In the genomic region with DNA sequence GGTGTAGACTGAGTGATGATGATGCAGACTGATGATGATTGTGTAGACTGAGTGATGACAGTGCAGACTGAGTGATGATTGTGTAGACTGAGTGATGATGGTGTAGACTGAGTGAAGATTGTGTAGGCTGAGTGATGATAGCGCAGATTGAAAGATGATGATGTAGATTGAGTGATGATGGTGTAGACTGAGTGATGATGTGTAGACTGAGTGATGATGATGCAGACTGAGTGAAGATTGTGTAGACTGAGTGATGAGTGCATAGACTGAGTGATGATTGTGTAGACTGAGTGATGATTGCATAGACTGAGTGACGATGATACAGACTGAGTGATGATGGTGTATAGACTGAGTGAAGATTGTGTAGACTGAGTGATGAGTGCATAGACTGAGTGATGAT, we compare ENCODE assay signal across 3 cellular contexts.
A peak's percentile ranks its signal among the peaks of the same experiment; 100 is the strongest.
TF ChIP-seq lines count a peak whose summit lies in the region.

No MANE protein-coding gene starts in this region.

TF ChIP-seq in GM12891, 5 proteins besides CTCF, POLR2A, EP300 and RAD21:
- TF ChIP-seq SPI1 (IDR thresholded peaks at IDR 0.05; ENCODE audit: low read depth, low read length) = no peak
- no peak for TF ChIP-seq POLR2AphosphoS5 (IDR thresholded peaks at IDR 0.05; ENCODE audit: low read depth, low read length)
- TF ChIP-seq TAF1 (IDR thresholded peaks at IDR 0.05; ENCODE audit: low read depth, low read length) = no peak
- no peak for TF ChIP-seq POU2F2 (IDR thresholded peaks at IDR 0.05; ENCODE audit: low read depth, low read length)
- TF ChIP-seq PAX5 (IDR thresholded peaks at IDR 0.05; ENCODE audit: insufficient read depth, low read length, severe bottlenecking) = no peak

TF ChIP-seq in HEK293, 187 proteins besides CTCF, POLR2A, EP300 and RAD21:
- TF ChIP-seq ZFP37 (tag by site-specific recombination; IDR thresholded peaks at IDR 0.05) (0 out of 2 replicates have a peak, but pooled peaks have one; percentile 30), ZEB2 (tag by site-specific recombination; IDR thresholded peaks at IDR 0.05) (peak; percentile 68), ZNF157 (tag by site-specific recombination; IDR thresholded peaks at IDR 0.05) (0 out of 2 replicates have a peak, but pooled peaks have one; percentile 28), ZNF791 (tag by site-specific recombination; IDR thresholded peaks at IDR 0.05) (0 out of 2 replicates have a peak, but pooled peaks have one; percentile 23), ZNF239 (tag by site-specific recombination; IDR thresholded peaks at IDR 0.05) (peak; percentile 37; the same call in 1 of the 2 replicates), GLI4 (tag by site-specific recombination; IDR thresholded peaks at IDR 0.05) (0 out of 2 replicates have a peak, but pooled peaks have one; percentile 38), ZBTB17 (tag by site-specific recombination; IDR thresholded peaks at IDR 0.05) (peak; percentile 81), ZNF658 (tag by site-specific recombination; IDR thresholded peaks at IDR 0.05) (peak; percentile 98), ZNF23 (tag by site-specific recombination; IDR thresholded peaks at IDR 0.05; ENCODE audit: borderline replicate concordance) (0 out of 2 replicates have a peak, but pooled peaks have one; percentile 54), GFI1B (tag by site-specific recombination; IDR thresholded peaks at IDR 0.05) (no peak), ZNF16 (tag by site-specific recombination; IDR thresholded peaks at IDR 0.05; ENCODE audit: low read depth) (peak; percentile 24; the same call in 1 of the 2 replicates), ZNF248 (tag by site-specific recombination; IDR thresholded peaks at IDR 0.05) (peak; percentile 63; the same call in 1 of the 2 replicates), ZNF747 (tag by site-specific recombination; IDR thresholded peaks at IDR 0.05) (peak; percentile 98), ZNF202 (tag by site-specific recombination; IDR thresholded peaks at IDR 0.05; ENCODE audit: borderline replicate concordance) (no peak), ZNF169 (tag by site-specific recombination; IDR thresholded peaks at IDR 0.05) (peak; percentile 76; the same call in 1 of the 2 replicates), SALL2 (tag by site-specific recombination; IDR thresholded peaks at IDR 0.05; ENCODE audit: borderline replicate concordance) (0 out of 2 replicates have a peak, but pooled peaks have one; percentile 82), RBAK (tag by site-specific recombination; IDR thresholded peaks at IDR 0.05) (peak; percentile 89), ZNF366 (tag by site-specific recombination; conservative IDR thresholded peaks at IDR 0.05) (no peak), ZNF416 (tag by site-specific recombination; IDR thresholded peaks at IDR 0.05) (no peak), SCRT1 (tag by site-specific recombination; IDR thresholded peaks at IDR 0.05; ENCODE audit: borderline replicate concordance) (no peak)
- TF ChIP-seq, protein P1, sequence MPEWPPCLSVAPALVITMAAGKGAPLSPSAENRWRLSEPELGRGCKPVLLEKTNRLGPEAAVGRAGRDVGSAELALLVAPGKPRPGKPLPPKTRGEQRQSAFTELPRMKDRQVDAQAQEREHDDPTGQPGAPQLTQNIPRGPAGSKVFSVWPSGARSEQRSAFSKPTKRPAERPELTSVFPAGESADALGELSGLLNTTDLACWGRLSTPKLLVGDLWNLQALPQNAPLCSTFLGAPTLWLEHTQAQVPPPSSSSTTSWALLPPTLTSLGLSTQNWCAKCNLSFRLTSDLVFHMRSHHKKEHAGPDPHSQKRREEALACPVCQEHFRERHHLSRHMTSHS (tag by site-specific recombination; IDR thresholded peaks at IDR 0.05) = peak; percentile 81
- TF ChIP-seq, protein P2, sequence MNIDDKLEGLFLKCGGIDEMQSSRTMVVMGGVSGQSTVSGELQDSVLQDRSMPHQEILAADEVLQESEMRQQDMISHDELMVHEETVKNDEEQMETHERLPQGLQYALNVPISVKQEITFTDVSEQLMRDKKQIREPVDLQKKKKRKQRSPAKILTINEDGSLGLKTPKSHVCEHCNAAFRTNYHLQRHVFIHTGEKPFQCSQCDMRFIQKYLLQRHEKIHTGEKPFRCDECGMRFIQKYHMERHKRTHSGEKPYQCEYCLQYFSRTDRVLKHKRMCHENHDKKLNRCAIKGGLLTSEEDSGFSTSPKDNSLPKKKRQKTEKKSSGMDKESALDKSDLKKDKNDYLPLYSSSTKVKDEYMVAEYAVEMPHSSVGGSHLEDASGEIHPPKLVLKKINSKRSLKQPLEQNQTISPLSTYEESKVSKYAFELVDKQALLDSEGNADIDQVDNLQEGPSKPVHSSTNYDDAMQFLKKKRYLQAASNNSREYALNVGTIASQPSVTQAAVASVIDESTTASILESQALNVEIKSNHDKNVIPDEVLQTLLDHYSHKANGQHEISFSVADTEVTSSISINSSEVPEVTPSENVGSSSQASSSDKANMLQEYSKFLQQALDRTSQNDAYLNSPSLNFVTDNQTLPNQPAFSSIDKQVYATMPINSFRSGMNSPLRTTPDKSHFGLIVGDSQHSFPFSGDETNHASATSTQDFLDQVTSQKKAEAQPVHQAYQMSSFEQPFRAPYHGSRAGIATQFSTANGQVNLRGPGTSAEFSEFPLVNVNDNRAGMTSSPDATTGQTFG (tag by site-specific recombination; IDR thresholded peaks at IDR 0.05; ENCODE audit: borderline replicate concordance) = peak; percentile 93; the same call in 1 of the 2 replicates
- TF ChIP-seq, protein P3, sequence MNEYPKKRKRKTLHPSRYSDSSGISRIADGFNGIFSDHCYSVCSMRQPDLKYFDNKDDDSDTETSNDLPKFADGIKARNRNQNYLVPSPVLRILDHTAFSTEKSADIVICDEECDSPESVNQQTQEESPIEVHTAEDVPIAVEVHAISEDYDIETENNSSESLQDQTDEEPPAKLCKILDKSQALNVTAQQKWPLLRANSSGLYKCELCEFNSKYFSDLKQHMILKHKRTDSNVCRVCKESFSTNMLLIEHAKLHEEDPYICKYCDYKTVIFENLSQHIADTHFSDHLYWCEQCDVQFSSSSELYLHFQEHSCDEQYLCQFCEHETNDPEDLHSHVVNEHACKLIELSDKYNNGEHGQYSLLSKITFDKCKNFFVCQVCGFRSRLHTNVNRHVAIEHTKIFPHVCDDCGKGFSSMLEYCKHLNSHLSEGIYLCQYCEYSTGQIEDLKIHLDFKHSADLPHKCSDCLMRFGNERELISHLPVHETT (tag by site-specific recombination; IDR thresholded peaks at IDR 0.05) = no peak

TF ChIP-seq in GM12878, 131 proteins besides CTCF, POLR2A, EP300 and RAD21:
- TF ChIP-seq, protein P4, sequence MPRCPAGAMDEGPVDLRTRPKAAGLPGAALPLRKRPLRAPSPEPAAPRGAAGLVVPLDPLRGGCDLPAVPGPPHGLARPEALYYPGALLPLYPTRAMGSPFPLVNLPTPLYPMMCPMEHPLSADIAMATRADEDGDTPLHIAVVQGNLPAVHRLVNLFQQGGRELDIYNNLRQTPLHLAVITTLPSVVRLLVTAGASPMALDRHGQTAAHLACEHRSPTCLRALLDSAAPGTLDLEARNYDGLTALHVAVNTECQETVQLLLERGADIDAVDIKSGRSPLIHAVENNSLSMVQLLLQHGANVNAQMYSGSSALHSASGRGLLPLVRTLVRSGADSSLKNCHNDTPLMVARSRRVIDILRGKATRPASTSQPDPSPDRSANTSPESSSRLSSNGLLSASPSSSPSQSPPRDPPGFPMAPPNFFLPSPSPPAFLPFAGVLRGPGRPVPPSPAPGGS (IDR thresholded peaks at IDR 0.05; ENCODE audit: borderline replicate concordance, insufficient read depth, low read depth, low read length, poor library complexity, severe bottlenecking) = peak; percentile 93
- TF ChIP-seq BACH1 (IDR thresholded peaks at IDR 0.05; ENCODE audit: borderline replicate concordance) = no peak
- TF ChIP-seq SREBF1 (IDR thresholded peaks at IDR 0.05; ENCODE audit: low read length) = no peak
